Comparison of ENCODE assay signal across 1 cellular context in genomic region chr10:113007343-113007771, GRCh38.
TF ChIP-seq lines count a peak whose summit lies in the region.

No MANE protein-coding gene starts in this region.

TF ChIP-seq in HepG2, 621 proteins besides CTCF, POLR2A, EP300 and RAD21 (continued from another document and continues in another):
- peak; percentile 67; the same call in 1 of the 2 replicates for TF ChIP-seq ARID4A (CRISPR knock-in tag; IDR thresholded peaks at IDR 0.05; ENCODE audit: borderline replicate concordance)
- TF ChIP-seq ELF3 (CRISPR knock-in tag; IDR thresholded peaks at IDR 0.05), result peak; percentile 92
- peak; percentile 98 for TF ChIP-seq ZBTB20 (CRISPR knock-in tag; IDR thresholded peaks at IDR 0.05; ENCODE audit: borderline replicate concordance, low read depth)
- TF ChIP-seq PAXIP1 (CRISPR knock-in tag; conservative IDR thresholded peaks at IDR 0.05), result peak; percentile 91
- TF ChIP-seq ZNF788 (CRISPR knock-in tag; IDR thresholded peaks at IDR 0.05; ENCODE audit: borderline replicate concordance), result peak; percentile 30; the same call in 1 of the 2 replicates
- peak; percentile 99 for TF ChIP-seq BCL6 (CRISPR knock-in tag; IDR thresholded peaks at IDR 0.05)
- TF ChIP-seq PITX1 (CRISPR knock-in tag; IDR thresholded peaks at IDR 0.05), result peak; percentile 88
- TF ChIP-seq HNF4A (CRISPR knock-in tag; IDR thresholded peaks at IDR 0.05), result peak; percentile 94
- 0 out of 2 replicates have a peak, but pooled peaks have one; percentile 55 for TF ChIP-seq AKAP8 (CRISPR knock-in tag; IDR thresholded peaks at IDR 0.05)
- peak; percentile 84 for TF ChIP-seq FOSL2 (CRISPR knock-in tag; IDR thresholded peaks at IDR 0.05)
- TF ChIP-seq TOPORS (CRISPR knock-in tag; IDR thresholded peaks at IDR 0.05), result no peak
- TF ChIP-seq PHF8 (CRISPR knock-in tag; IDR thresholded peaks at IDR 0.05), result 0 out of 2 replicates have a peak, but pooled peaks have one; percentile 28
- TF ChIP-seq ZSCAN12 (CRISPR knock-in tag; IDR thresholded peaks at IDR 0.05), result no peak
- peak; percentile 81 for TF ChIP-seq GFI1 (CRISPR knock-in tag; IDR thresholded peaks at IDR 0.05; ENCODE audit: borderline replicate concordance)
- TF ChIP-seq ZNF563 (CRISPR knock-in tag; IDR thresholded peaks at IDR 0.05), result no peak
- no peak for TF ChIP-seq ZNF496 (CRISPR knock-in tag; IDR thresholded peaks at IDR 0.05; ENCODE audit: insufficient replicate concordance)
- no peak for TF ChIP-seq WIZ (CRISPR knock-in tag; IDR thresholded peaks at IDR 0.05)
- no peak for TF ChIP-seq ZNF143 (CRISPR knock-in tag; IDR thresholded peaks at IDR 0.05)
- TF ChIP-seq ERF (CRISPR knock-in tag; IDR thresholded peaks at IDR 0.05), result peak; percentile 75
- peak; percentile 99 for TF ChIP-seq TCF7 (IDR thresholded peaks at IDR 0.05; ENCODE audit: low read depth)
- 0 out of 2 replicates have a peak, but pooled peaks have one; percentile 34 for TF ChIP-seq RBAK (CRISPR knock-in tag; IDR thresholded peaks at IDR 0.05)
- peak; percentile 30; the same call in 1 of the 2 replicates for TF ChIP-seq SMC3 (IDR thresholded peaks at IDR 0.05; ENCODE audit: low read length)
- peak; percentile 59; the same call in 1 of the 2 replicates for TF ChIP-seq ZNF816 (CRISPR knock-in tag; IDR thresholded peaks at IDR 0.05; ENCODE audit: borderline replicate concordance)
- peak; percentile 72; the same call in 1 of the 2 replicates for TF ChIP-seq TFAP4 (IDR thresholded peaks at IDR 0.05; ENCODE audit: borderline replicate concordance, low read depth)
- 0 out of 2 replicates have a peak, but pooled peaks have one; percentile 26 for TF ChIP-seq ZBTB21 (CRISPR knock-in tag; IDR thresholded peaks at IDR 0.05)
- TF ChIP-seq PBX2 (CRISPR knock-in tag; IDR thresholded peaks at IDR 0.05), result 0 out of 2 replicates have a peak, but pooled peaks have one; percentile 6
- TF ChIP-seq CBFB (CRISPR knock-in tag; IDR thresholded peaks at IDR 0.05), result peak; percentile 80; the same call in 1 of the 2 replicates
- TF ChIP-seq CREB1 (IDR thresholded peaks at IDR 0.05), result no peak
- peak; percentile 66 for TF ChIP-seq CREB1 (CRISPR knock-in tag; IDR thresholded peaks at IDR 0.05)
- TF ChIP-seq NR2F1 (CRISPR knock-in tag; IDR thresholded peaks at IDR 0.05), result peak in 1 of 2 experiments; percentile 51; a peak in 2 of 4 replicates
- no peak for TF ChIP-seq UBTF (CRISPR knock-in tag; IDR thresholded peaks at IDR 0.05)
- TF ChIP-seq NR2F2 (IDR thresholded peaks at IDR 0.05; ENCODE audit: borderline replicate concordance, low read depth), result peak; percentile 75; the same call in 1 of the 2 replicates
- TF ChIP-seq ZBTB25 (CRISPR knock-in tag; IDR thresholded peaks at IDR 0.05), result peak; percentile 74; the same call in 1 of the 2 replicates
- TF ChIP-seq ATF1 (CRISPR knock-in tag; IDR thresholded peaks at IDR 0.05), result peak; percentile 60
- no peak for TF ChIP-seq ZNF407 (CRISPR knock-in tag; IDR thresholded peaks at IDR 0.05; ENCODE audit: not compliant biosample characterization)
- TF ChIP-seq CEBPG (CRISPR knock-in tag; IDR thresholded peaks at IDR 0.05), result peak; percentile 51; the same call in 1 of the 2 replicates
- TF ChIP-seq KLF6 (CRISPR knock-in tag; IDR thresholded peaks at IDR 0.05), result no peak
- TF ChIP-seq SKI (IDR thresholded peaks at IDR 0.05; ENCODE audit: partially characterized antibody), result peak; percentile 100
- no peak for TF ChIP-seq HES4 (CRISPR knock-in tag; IDR thresholded peaks at IDR 0.05; ENCODE audit: borderline replicate concordance)
- TF ChIP-seq ZFYVE20 (CRISPR knock-in tag; IDR thresholded peaks at IDR 0.05; ENCODE audit: borderline replicate concordance, low read depth), result no peak
- peak; percentile 78; the same call in 1 of the 2 replicates for TF ChIP-seq ZFP36L1 (CRISPR knock-in tag; IDR thresholded peaks at IDR 0.05)
- no peak for TF ChIP-seq NPAS2 (CRISPR knock-in tag; IDR thresholded peaks at IDR 0.05; ENCODE audit: borderline replicate concordance)
